In genomic region chr2:127176371-127177311, GRCh38 we compare ENCODE assay signal across 11 cellular contexts. TPM values are rescaled to one million over a fixed set of nuclear protein-coding genes. Genes with fewer than 3 reads are reported as not detected.
DNase-seq lines count a peak whose midpoint lies in the region; ATAC-seq lines count a peak whose summit lies in the region.
"Had no signal": no experiment of that assay in that cellular context is flagged by ENCODE, and none has a peak within 500 bp of the region (broad histone marks: within the 10 kb centered on the region; RNA-seq: fewer than 3 reads in every experiment).

No MANE protein-coding gene starts in this region.

- H3K9ac ChIP-seq in muscle layer of colon (ENCODE audit: low read length), result peak overlapping the region; percentile 44
- H3K9ac ChIP-seq: BLaER1 treated with 17β-estradiol and CSF1 and Interleukin-3, amounts not matched to agents 10 nM and 100 nM had no signal

- no peak for ATAC-seq in HG03457 (IDR thresholded peaks at IDR 0.05; ENCODE audit: unreplicated experiment)
- ATAC-seq: activated CD4-positive, CD25-positive, alpha-beta regulatory T cell treated with anti-CD3 and anti-CD28 coated beads, Interleukin-2, amount 50 U/mL, for 24 hours had no signal

- H3K9me3 ChIP-seq in muscle layer of colon (ENCODE audit: low read length), result peaks cover 3% of the 10 kb centered on the region

- H3K27ac ChIP-seq in muscle layer of colon (ENCODE audit: low read depth, low read length), result peak overlapping the region; percentile 93
- H3K27ac ChIP-seq in urinary bladder (ENCODE audit: low read depth), result peak overlapping the region; percentile 51
- H3K27ac ChIP-seq: BLaER1 treated with 17β-estradiol and CSF1 and Interleukin-3, amounts not matched to agents 10 nM and 100 nM had no signal

- H3K36me3 ChIP-seq in muscle layer of colon (ENCODE audit: insufficient read depth, low read length) (no peaks in the 10 kb centered on the region), urinary bladder (ENCODE audit: insufficient read depth) (no peaks in the 10 kb centered on the region)
- H3K36me3 ChIP-seq: BLaER1 treated with 17β-estradiol and CSF1 and Interleukin-3, amounts not matched to agents 10 nM and 100 nM had no signal

- H3K4me1 ChIP-seq in muscle layer of colon (ENCODE audit: insufficient read depth, low read length), result peaks cover 40% of the 10 kb centered on the region
- H3K4me1 ChIP-seq in urinary bladder (ENCODE audit: insufficient read depth), result no peaks in the 10 kb centered on the region

- no peaks in the 10 kb centered on the region for H3K27me3 ChIP-seq in muscle layer of colon (ENCODE audit: control insufficient read depth in 1 of 2, insufficient read depth in 2 of 2, low read length in 2 of 2)
- H3K27me3 ChIP-seq: BLaER1 treated with 17β-estradiol and CSF1 and Interleukin-3, amounts not matched to agents 10 nM and 100 nM had no signal

- 41% methylated on average over 31 of the region's 31 CpGs for WGBS in urinary bladder

- peak; percentile 19 to 63 for DNase-seq in NCI-H524 (lab: John Stamatoyannopoulos, UW)
- no peak for DNase-seq in NCI-H524 treated with DMSO at 0.1 percent for 48 hours (lab: John Stamatoyannopoulos, UW)
- DNase-seq in fibroblast of gingiva (ENCODE audit: low read depth), result peak; percentile 73
- no peak for DNase-seq in SHP77 (lab: John Stamatoyannopoulos, UW)
- DNase-seq in germinal center (ENCODE audit: low spot score), result no peak
- DNase-seq: erythroblast had no signal

- peak overlapping the region in 1 of 2 donors; percentile 15 for H3K4me3 ChIP-seq in muscle layer of colon (ENCODE audit: low read depth in 1 of 2, low read length in 2 of 2)
- no peak overlapping the region for H3K4me3 ChIP-seq in urinary bladder (ENCODE audit: low read depth, low read length)
- H3K4me3 ChIP-seq: BLaER1 treated with 17β-estradiol and CSF1 and Interleukin-3, amounts not matched to agents 10 nM and 100 nM had no signal

RNA-seq across cellular contexts. Expression of gene CYP27C1, which starts 43.5 kb away (rescaled TPM):
- total RNA-seq in urinary bladder, result 7.8 TPM
- polyA plus RNA-seq in urinary bladder, result 0.70 TPM

Comparison
In these comparisons a context has a peak if more than half of its experiments do, and no peak if none do; other contexts are left out.
1. DNase-seq: peak in NCI-H524 (2 of 2) and fibroblast of gingiva (single experiment); none in NCI-H524 treated with DMSO at 0.1 percent for 48 hours (single experiment), SHP77 (0 of 2) and germinal center (single experiment).